Comparison of ENCODE assay signal across 21 cellular contexts in genomic region chr9:78044886-78045285, GRCh38. TPM values are rescaled to one million over a fixed set of nuclear protein-coding genes. Genes with fewer than 3 reads are reported as not detected.
"Had no signal": no experiment of that assay in that cellular context is flagged by ENCODE, and none has a peak within 500 bp of the region (broad histone marks: within the 10 kb centered on the region; RNA-seq: fewer than 3 reads in every experiment).

No MANE protein-coding gene starts in this region.

- H3K27ac Mint-ChIP-seq: T-cell, T-helper 17 cell had no signal

- H3K36me3 Mint-ChIP-seq: T-cell had no signal

- H3K9me3 Mint-ChIP-seq: T-cell had no signal

- H3K4me1 Mint-ChIP-seq: T-cell, T-helper 17 cell had no signal

- ATAC-seq: K562, Panc1, PC-3, T-cell, T-helper 17 cell had no signal

- H3K27ac ChIP-seq: KMS-11, RWPE1 had no signal

- H3K9me2 ChIP-seq: SK-N-SH had no signal

- DNase-seq: IMR-90; Kasumi-1; MM.1S; NCI-H1436; NCI-H187; NCI-H2171; NCI-H226; NCI-H446; NCI-H526; NCI-H82; NK-92 treated with Interleukin-12 subunit alpha and Interleukin-12 subunit beta, amount 100 ng/mL, for 24 hours; PC-3; SK-N-SH; SW 1271; T-cell; T-helper 17 cell had no signal

- H3K4me3 Mint-ChIP-seq: T-cell, T-helper 17 cell had no signal

- H3K4me3 ChIP-seq: K562 had no signal

- H3K4me2 ChIP-seq: KMS-11, SK-N-SH had no signal

RNA-seq across cellular contexts. Expression of gene GNAQ, which starts 13.3 kb away (rescaled TPM):
- total RNA-seq: OCI-LY7 had no signal
